In genomic region chr6:118683881-118684872, GRCh38 we compare ENCODE assay signal across 13 cellular contexts. TPM values are rescaled to one million over a fixed set of nuclear protein-coding genes. Genes with fewer than 3 reads are reported as not detected.
DNase-seq lines count a peak whose midpoint lies in the region; ATAC-seq lines count a peak whose summit lies in the region.
"Had no signal": no experiment of that assay in that cellular context is flagged by ENCODE, and none has a peak within 500 bp of the region (broad histone marks: within the 10 kb centered on the region; RNA-seq: fewer than 3 reads in every experiment).

No MANE protein-coding gene starts in this region.

- CTCF ChIA-PET in activated naive CD4-positive, alpha-beta T cell treated with anti-CD3 and anti-CD28 coated beads for 36 hours (lab: Charles Lee): interaction anchor here (0.9 to 1.5 kb wide), 7 partner anchors 9 to 118 kb away, joined by 3 to 7 read pairs (median 4); no protein-coding TSS in a partner anchor
- CTCF ChIA-PET in activated naive CD4-positive, alpha-beta T cell treated with anti-CD3 and anti-CD28 coated beads, Interleukin-2, amount 10 ng/mL, durations not matched to agents 7 days and 5 days (lab: Charles Lee): interaction anchor here (0.8 to 1.2 kb wide), 4 partner anchors 9 to 42 kb away, joined by 3 to 4 read pairs (median 3); no protein-coding TSS in a partner anchor

- POLR2A ChIA-PET in activated naive CD8-positive, alpha-beta T cell treated with anti-CD3 and anti-CD28 coated beads, Interleukin-2, amount 10 ng/mL, durations not matched to agents 7 days and 5 days (lab: Charles Lee): interaction anchor here (1.4 to 3.1 kb wide), 4 partner anchors 15 to 33 kb away, joined by 4 to 16 read pairs (median 7); partner anchors contain the start of gene CEP85L

- peaks cover 1% of the 10 kb centered on the region for H3K36me3 Mint-ChIP-seq in activated naive CD4-positive, alpha-beta T cell treated with anti-CD3 and anti-CD28 coated beads for 36 hours (ENCODE audit: low read depth)
- peaks cover 28% of the 10 kb centered on the region for H3K36me3 Mint-ChIP-seq in activated naive CD4-positive, alpha-beta T cell treated with anti-CD3 and anti-CD28 coated beads, Interleukin-2, amount 10 ng/mL, durations not matched to agents 7 days and 5 days
- H3K36me3 Mint-ChIP-seq in activated naive CD8-positive, alpha-beta T cell treated with anti-CD3 and anti-CD28 coated beads, Interleukin-2, amount 10 ng/mL, durations not matched to agents 7 days and 5 days: peaks cover 28% of the 10 kb centered on the region

- peak overlapping the region; percentile 58 for H3K27ac Mint-ChIP-seq in activated naive CD4-positive, alpha-beta T cell treated with anti-CD3 and anti-CD28 coated beads for 36 hours
- no peak overlapping the region for H3K27ac Mint-ChIP-seq in activated naive CD4-positive, alpha-beta T cell treated with anti-CD3 and anti-CD28 coated beads, Interleukin-2, amount 10 ng/mL, durations not matched to agents 7 days and 5 days
- peak overlapping the region; percentile 44 for H3K27ac Mint-ChIP-seq in activated naive CD8-positive, alpha-beta T cell treated with anti-CD3 and anti-CD28 coated beads, Interleukin-2, amount 10 ng/mL, durations not matched to agents 7 days and 5 days
- peak overlapping the region; percentile 91 to 92 for H3K27ac Mint-ChIP-seq in stimulated activated naive CD8-positive, alpha-beta T cell treated with anti-CD3 and anti-CD28 coated beads, Interleukin-15, amount 100 ng/mL, for 72 hours

- DNase-seq in activated naive CD4-positive, alpha-beta T cell treated with anti-CD3 and anti-CD28 coated beads for 36 hours: no peak
- DNase-seq in activated naive CD4-positive, alpha-beta T cell treated with anti-CD3 and anti-CD28 coated beads, Interleukin-2, amount 10 ng/mL, durations not matched to agents 7 days and 5 days: no peak
- no peak for DNase-seq in activated naive CD8-positive, alpha-beta T cell treated with anti-CD3 and anti-CD28 coated beads, Interleukin-2, amount 10 ng/mL, durations not matched to agents 7 days and 5 days
- DNase-seq in stimulated activated naive CD8-positive, alpha-beta T cell treated with anti-CD3 and anti-CD28 coated beads, Interleukin-15, amount 100 ng/mL, for 72 hours: no peak
- no peak for DNase-seq in NCI-H226
- DNase-seq: left colon; NCI-H526; occipital lobe; right cardiac atrium; stimulated activated CD4-positive, alpha-beta T cell treated with anti-CD3 and anti-CD28 coated beads, Interleukin-15, amount 100 ng/mL, for 24 hours; upper lobe of right lung had no signal

- no peak overlapping the region for H3K4me3 Mint-ChIP-seq in activated naive CD4-positive, alpha-beta T cell treated with anti-CD3 and anti-CD28 coated beads for 36 hours
- no peak overlapping the region for H3K4me3 Mint-ChIP-seq in activated naive CD4-positive, alpha-beta T cell treated with anti-CD3 and anti-CD28 coated beads, Interleukin-2, amount 10 ng/mL, durations not matched to agents 7 days and 5 days
- H3K4me3 Mint-ChIP-seq in activated naive CD8-positive, alpha-beta T cell treated with anti-CD3 and anti-CD28 coated beads, Interleukin-2, amount 10 ng/mL, durations not matched to agents 7 days and 5 days: no peak overlapping the region
- peak overlapping the region; percentile 65 to 69 for H3K4me3 Mint-ChIP-seq in stimulated activated naive CD8-positive, alpha-beta T cell treated with anti-CD3 and anti-CD28 coated beads, Interleukin-15, amount 100 ng/mL, for 72 hours

- intact Hi-C loops in activated naive CD4-positive, alpha-beta T cell treated with anti-CD3 and anti-CD28 coated beads for 36 hours (cut with micrococcal nuclease): loop anchor here (1.0 kb wide), 1 partner anchor 25 kb away; no protein-coding TSS in a partner anchor

- peaks cover 68% of the 10 kb centered on the region for H3K4me1 Mint-ChIP-seq in activated naive CD4-positive, alpha-beta T cell treated with anti-CD3 and anti-CD28 coated beads for 36 hours (ENCODE audit: low read depth)
- peaks cover 49% of the 10 kb centered on the region for H3K4me1 Mint-ChIP-seq in activated naive CD4-positive, alpha-beta T cell treated with anti-CD3 and anti-CD28 coated beads, Interleukin-2, amount 10 ng/mL, durations not matched to agents 7 days and 5 days
- peaks cover 45% of the 10 kb centered on the region for H3K4me1 Mint-ChIP-seq in activated naive CD8-positive, alpha-beta T cell treated with anti-CD3 and anti-CD28 coated beads, Interleukin-2, amount 10 ng/mL, durations not matched to agents 7 days and 5 days
- H3K4me1 Mint-ChIP-seq in stimulated activated naive CD8-positive, alpha-beta T cell treated with anti-CD3 and anti-CD28 coated beads, Interleukin-15, amount 100 ng/mL, for 72 hours: peaks cover 76% of the 10 kb centered on the region

- ATAC-seq in GM21381 (IDR thresholded peaks at IDR 0.05; ENCODE audit: unreplicated experiment) (peak; percentile 50), HG02763 (IDR thresholded peaks at IDR 0.05; ENCODE audit: unreplicated experiment) (no peak)
- no peak for ATAC-seq in activated naive CD8-positive, alpha-beta T cell treated with anti-CD3 and anti-CD28 coated beads, Interleukin-2, amount 10 ng/mL, durations not matched to agents 7 days and 5 days (ENCODE audit: low read depth)
- ATAC-seq in stimulated activated naive CD8-positive, alpha-beta T cell treated with anti-CD3 and anti-CD28 coated beads, Interleukin-15, amount 100 ng/mL, for 72 hours: no peak
- ATAC-seq: left colon, right cardiac atrium, upper lobe of right lung had no signal

- H3K27me3 Mint-ChIP-seq in activated naive CD4-positive, alpha-beta T cell treated with anti-CD3 and anti-CD28 coated beads for 36 hours (ENCODE audit: low read depth): no peaks in the 10 kb centered on the region
- no peaks in the 10 kb centered on the region for H3K27me3 Mint-ChIP-seq in activated naive CD4-positive, alpha-beta T cell treated with anti-CD3 and anti-CD28 coated beads, Interleukin-2, amount 10 ng/mL, durations not matched to agents 7 days and 5 days
- H3K27me3 Mint-ChIP-seq in activated naive CD8-positive, alpha-beta T cell treated with anti-CD3 and anti-CD28 coated beads, Interleukin-2, amount 10 ng/mL, durations not matched to agents 7 days and 5 days: no peaks in the 10 kb centered on the region
- no peaks in the 10 kb centered on the region for H3K27me3 Mint-ChIP-seq in stimulated activated naive CD8-positive, alpha-beta T cell treated with anti-CD3 and anti-CD28 coated beads, Interleukin-15, amount 100 ng/mL, for 72 hours

- no peaks in the 10 kb centered on the region for H3K9me3 Mint-ChIP-seq in activated naive CD4-positive, alpha-beta T cell treated with anti-CD3 and anti-CD28 coated beads for 36 hours
- no peaks in the 10 kb centered on the region for H3K9me3 Mint-ChIP-seq in activated naive CD4-positive, alpha-beta T cell treated with anti-CD3 and anti-CD28 coated beads, Interleukin-2, amount 10 ng/mL, durations not matched to agents 7 days and 5 days
- peaks cover 2% of the 10 kb centered on the region for H3K9me3 Mint-ChIP-seq in activated naive CD8-positive, alpha-beta T cell treated with anti-CD3 and anti-CD28 coated beads, Interleukin-2, amount 10 ng/mL, durations not matched to agents 7 days and 5 days
- no peaks in the 10 kb centered on the region for H3K9me3 Mint-ChIP-seq in stimulated activated naive CD8-positive, alpha-beta T cell treated with anti-CD3 and anti-CD28 coated beads, Interleukin-15, amount 100 ng/mL, for 72 hours

RNA-seq across cellular contexts. Expression of gene CEP85L, which starts 32.8 kb away (rescaled TPM):
- total RNA-seq in activated naive CD4-positive, alpha-beta T cell treated with anti-CD3 and anti-CD28 coated beads for 36 hours: 10 to 100 TPM; 31.4 to 31.9 TPM
- 10 to 100 TPM; 48.9 to 53.1 TPM for total RNA-seq in activated naive CD8-positive, alpha-beta T cell treated with anti-CD3 and anti-CD28 coated beads, Interleukin-2, amount 10 ng/mL, durations not matched to agents 7 days and 5 days

Comparison
In these comparisons a context has a peak if more than half of its experiments do, and no peak if none do; other contexts are left out.
1. H3K4me3 Mint-ChIP-seq: peak in stimulated activated naive CD8-positive, alpha-beta T cell treated with anti-CD3 and anti-CD28 coated beads, Interleukin-15, amount 100 ng/mL, for 72 hours (2 of 2); none in activated naive CD4-positive, alpha-beta T cell treated with anti-CD3 and anti-CD28 coated beads for 36 hours (single experiment), activated naive CD4-positive, alpha-beta T cell treated with anti-CD3 and anti-CD28 coated beads, Interleukin-2, amount 10 ng/mL, durations not matched to agents 7 days and 5 days (single experiment) and activated naive CD8-positive, alpha-beta T cell treated with anti-CD3 and anti-CD28 coated beads, Interleukin-2, amount 10 ng/mL, durations not matched to agents 7 days and 5 days (single experiment).